Comparison of ENCODE assay signal across 20 cellular contexts in genomic region chr3:128573707-128574162, GRCh38.
DNase-seq lines count a peak whose midpoint lies in the region; ATAC-seq and TF ChIP-seq lines count a peak whose summit lies in the region.
"Had no signal": no experiment of that assay in that cellular context is flagged by ENCODE, and none has a peak within 500 bp of the region (broad histone marks: within the 10 kb centered on the region; RNA-seq: fewer than 3 reads in every experiment).

No MANE protein-coding gene starts in this region.

- H3K4me3 Mint-ChIP-seq in activated T-helper 17 cell treated with anti-CD3 and anti-CD28 coated beads, Interleukin-2, amount 50 U/mL, for 72 hours, result peak overlapping the region; percentile 64
- no peak overlapping the region for H3K4me3 Mint-ChIP-seq in stimulated activated naive B cell treated with anti-CD40 and anti-IgM and Interleukin-4, amounts not matched to agents 10 μg/mL and 1 μg/mL and 100 μg/mL, for 72 hours
- no peak overlapping the region for H3K4me3 Mint-ChIP-seq in nephron progenitor cell
- H3K4me3 Mint-ChIP-seq: activated CD4-positive, alpha-beta memory T cell treated with anti-CD3 and anti-CD28 coated beads for 36 hours had no signal

- H4K20me1 ChIP-seq in SK-N-SH (ENCODE audit: insufficient read depth), result no peaks in the 10 kb centered on the region

- H3K9me2 ChIP-seq in SK-N-SH, result no peaks in the 10 kb centered on the region

- WGBS in SK-N-SH (ENCODE audit: low lambda C conversion rate), result 75% methylated on average over 14 of the region's 14 CpGs

- intact Hi-C loops in left cardiac atrium (cut with DNase I), result no loop called here

- TF ChIP-seq RAD21 in SK-N-SH (IDR thresholded peaks at IDR 0.05; ENCODE audit: low read length), result no peak

- no peaks in the 10 kb centered on the region for H3K9me3 Mint-ChIP-seq in activated T-helper 17 cell treated with anti-CD3 and anti-CD28 coated beads, Interleukin-2, amount 50 U/mL, for 72 hours
- no peaks in the 10 kb centered on the region for H3K9me3 Mint-ChIP-seq in stimulated activated naive B cell treated with anti-CD40 and anti-IgM and Interleukin-4, amounts not matched to agents 10 μg/mL and 1 μg/mL and 100 μg/mL, for 72 hours
- H3K9me3 Mint-ChIP-seq in nephron progenitor cell, result no peaks in the 10 kb centered on the region
- H3K9me3 Mint-ChIP-seq: activated CD4-positive, alpha-beta memory T cell treated with anti-CD3 and anti-CD28 coated beads for 36 hours; activated T-cell treated with anti-CD3 and anti-CD28 coated beads, Interleukin-2, amount 50 U/mL, for 72 hours had no signal

- TF ChIP-seq CTCF in SK-N-SH (IDR thresholded peaks at IDR 0.05), result no peak
- TF ChIP-seq CTCF in nephron progenitor cell (IDR thresholded peaks at IDR 0.05), result no peak

- H3K27ac Mint-ChIP-seq in activated T-helper 17 cell treated with anti-CD3 and anti-CD28 coated beads, Interleukin-2, amount 50 U/mL, for 72 hours, result peak overlapping the region; percentile 83
- H3K27ac Mint-ChIP-seq in stimulated activated naive B cell treated with anti-CD40 and anti-IgM and Interleukin-4, amounts not matched to agents 10 μg/mL and 1 μg/mL and 100 μg/mL, for 72 hours, result no peak overlapping the region
- no peak overlapping the region for H3K27ac Mint-ChIP-seq in nephron progenitor cell
- H3K27ac Mint-ChIP-seq: activated CD4-positive, alpha-beta memory T cell treated with anti-CD3 and anti-CD28 coated beads for 36 hours; activated T-cell treated with anti-CD3 and anti-CD28 coated beads, Interleukin-2, amount 50 U/mL, for 72 hours had no signal

- POLR2A ChIA-PET in SK-N-SH (lab: Yijun Ruan, JAX), result no interaction called here

- no peaks in the 10 kb centered on the region for H3K36me3 Mint-ChIP-seq in activated T-helper 17 cell treated with anti-CD3 and anti-CD28 coated beads, Interleukin-2, amount 50 U/mL, for 72 hours (ENCODE audit: low read depth)
- no peaks in the 10 kb centered on the region for H3K36me3 Mint-ChIP-seq in stimulated activated naive B cell treated with anti-CD40 and anti-IgM and Interleukin-4, amounts not matched to agents 10 μg/mL and 1 μg/mL and 100 μg/mL, for 72 hours
- no peaks in the 10 kb centered on the region for H3K36me3 Mint-ChIP-seq in nephron progenitor cell (ENCODE audit: low read depth)
- H3K36me3 Mint-ChIP-seq: activated CD4-positive, alpha-beta memory T cell treated with anti-CD3 and anti-CD28 coated beads for 36 hours had no signal

- CTCF ChIA-PET in SK-N-SH (lab: Yijun Ruan, JAX), result interaction anchor here (1.0 to 3.0 kb wide), 5 partner anchors 8 to 348 kb away, joined by 3 to 16 read pairs (median 5); no protein-coding TSS in a partner anchor

- no peak overlapping the region for H3K27ac ChIP-seq in SK-N-SH (ENCODE audit: low read depth in 2 of 2, low read length in 1 of 2)
- H3K27ac ChIP-seq: 22Rv1, C4-2B had no signal

- no peak overlapping the region for H3K9ac ChIP-seq in SK-N-SH

- no peaks in the 10 kb centered on the region for H3K27me3 ChIP-seq in SK-N-SH (ENCODE audit: insufficient read depth)

- H3K9me3 ChIP-seq in SK-N-SH, result no peaks in the 10 kb centered on the region

- peaks cover 11% of the 10 kb centered on the region for H3K4me1 Mint-ChIP-seq in activated T-helper 17 cell treated with anti-CD3 and anti-CD28 coated beads, Interleukin-2, amount 50 U/mL, for 72 hours
- H3K4me1 Mint-ChIP-seq in stimulated activated naive B cell treated with anti-CD40 and anti-IgM and Interleukin-4, amounts not matched to agents 10 μg/mL and 1 μg/mL and 100 μg/mL, for 72 hours, result peaks cover 8 to 18% of the 10 kb centered on the region in 2 donors
- peaks cover 11% of the 10 kb centered on the region for H3K4me1 Mint-ChIP-seq in nephron progenitor cell

- H3K36me3 ChIP-seq in SK-N-SH (replicated peaks in 1 of 2; ENCODE audit: control insufficient read depth in 1 of 2, insufficient read depth in 2 of 2, low read length in 1 of 2), result no peaks in the 10 kb centered on the region

- DNase-seq in SK-N-SH (peak; percentile 56), left cardiac atrium (peak; percentile 62), NCI-H2029 (lab: John Stamatoyannopoulos, UW) (no peak), nephron progenitor cell (no peak)
- no peak for DNase-seq in stimulated activated naive B cell treated with anti-CD40 and anti-IgM and Interleukin-4, amounts not matched to agents 10 μg/mL and 1 μg/mL and 100 μg/mL, for 72 hours
- DNase-seq: activated T-cell treated with anti-CD3 and anti-CD28 coated beads, Interleukin-2, amount 50 U/mL, for 72 hours; central memory CD4-positive, alpha-beta T cell; effector memory CD4-positive, alpha-beta T cell; GOT3; IMR-90; NCI-H2029 treated with DMSO at 0.1 percent for 48 hours; NCI-H510A; small intestine; T-helper 9 cell had no signal

- H3K27me3 Mint-ChIP-seq in activated T-helper 17 cell treated with anti-CD3 and anti-CD28 coated beads, Interleukin-2, amount 50 U/mL, for 72 hours, result peaks cover 14% of the 10 kb centered on the region
- H3K27me3 Mint-ChIP-seq in stimulated activated naive B cell treated with anti-CD40 and anti-IgM and Interleukin-4, amounts not matched to agents 10 μg/mL and 1 μg/mL and 100 μg/mL, for 72 hours, result peaks cover 25 to 33% of the 10 kb centered on the region in 2 donors
- H3K27me3 Mint-ChIP-seq in nephron progenitor cell (ENCODE audit: low read depth, poor library complexity), result peaks cover 8% of the 10 kb centered on the region

- peaks cover 0 to 10% of the 10 kb centered on the region in 2 experiments; a peak in 1 of 4 replicates for H3K4me1 ChIP-seq in SK-N-SH (ENCODE audit: control insufficient read depth in 1 of 2, insufficient read depth in 2 of 2, low read depth in 1 of 2, low read length in 1 of 2)

- no peak for TF ChIP-seq EP300 in SK-N-SH (IDR thresholded peaks at IDR 0.05; ENCODE audit: borderline replicate concordance in 1 of 2, low read depth in 1 of 2, low read length in 1 of 2)

- H3F3A ChIP-seq in SK-N-SH (replicated peaks; ENCODE audit: insufficient read depth), result no peaks in the 10 kb centered on the region

- H3K4me3 ChIP-seq in SK-N-SH (ENCODE audit: low read depth in 2 of 2, low read length in 1 of 2), result no peak overlapping the region

- no peak overlapping the region for H2AFZ ChIP-seq in SK-N-SH (ENCODE audit: low read depth)

- ATAC-seq in SK-N-SH treated with all-trans-retinoic acid at 6 μM for 48 hours (no peak), left cardiac atrium (peak; percentile 57 to 78), HG02852 (IDR thresholded peaks at IDR 0.05; ENCODE audit: unreplicated experiment) (no peak)
- ATAC-seq in activated T-helper 17 cell treated with anti-CD3 and anti-CD28 coated beads, Interleukin-2, amount 50 U/mL, for 72 hours (replicated peaks), result peak; percentile 23
- peak; percentile 19 to 49 for ATAC-seq in stimulated activated naive B cell treated with anti-CD40 and anti-IgM and Interleukin-4, amounts not matched to agents 10 μg/mL and 1 μg/mL and 100 μg/mL, for 72 hours (replicated peaks)

- no peak overlapping the region for H3K4me2 ChIP-seq in SK-N-SH

- H3K79me2 ChIP-seq in SK-N-SH (ENCODE audit: insufficient read depth), result no peaks in the 10 kb centered on the region

TF ChIP-seq in SK-N-SH, 30 proteins besides CTCF, POLR2A, EP300 and RAD21:
- TF ChIP-seq SIN3A (IDR thresholded peaks at IDR 0.05; ENCODE audit: borderline replicate concordance, low read depth, low read length), result no peak
- TF ChIP-seq IRF3 (IDR thresholded peaks at IDR 0.05; ENCODE audit: low read depth, low read length), result no peak
- TF ChIP-seq RXRA (IDR thresholded peaks at IDR 0.05; ENCODE audit: borderline replicate concordance, low read depth), result no peak

TF ChIP-seq in SK-N-SH treated with all-trans-retinoic acid at 6 μM for 48 hours, 23 proteins besides CTCF, POLR2A, EP300 and RAD21:
- TF ChIP-seq ZNF565 (CRISPR knock-in tag; conservative IDR thresholded peaks at IDR 0.05; ENCODE audit: low read depth) (no peak), TOX (CRISPR knock-in tag; IDR thresholded peaks at IDR 0.05; ENCODE audit: borderline replicate concordance) (no peak), ZFP3 (CRISPR knock-in tag; IDR thresholded peaks at IDR 0.05) (no peak), ZFP30 (CRISPR knock-in tag; IDR thresholded peaks at IDR 0.05) (no peak), TCF4 (CRISPR knock-in tag; IDR thresholded peaks at IDR 0.05; ENCODE audit: borderline replicate concordance) (no peak)

Comparison
In these comparisons a context has a peak if more than half of its experiments do, and no peak if none do; other contexts are left out.
1. DNase-seq: peak in SK-N-SH (single experiment) and left cardiac atrium (single experiment); none in stimulated activated naive B cell treated with anti-CD40 and anti-IgM and Interleukin-4, amounts not matched to agents 10 μg/mL and 1 μg/mL and 100 μg/mL, for 72 hours (single experiment), NCI-H2029 (single experiment) and nephron progenitor cell (single experiment).
2. ATAC-seq: peak in activated T-helper 17 cell treated with anti-CD3 and anti-CD28 coated beads, Interleukin-2, amount 50 U/mL, for 72 hours (single experiment), left cardiac atrium (2 of 2) and stimulated activated naive B cell treated with anti-CD40 and anti-IgM and Interleukin-4, amounts not matched to agents 10 μg/mL and 1 μg/mL and 100 μg/mL, for 72 hours (2 of 2); none in SK-N-SH treated with all-trans-retinoic acid at 6 μM for 48 hours (single experiment) and HG02852 (single experiment).